19 cellular contexts compared by ENCODE assay signal in genomic region chr6:170281331-170282292, GRCh38. TPM values are rescaled to one million over a fixed set of nuclear protein-coding genes. Genes with fewer than 3 reads are reported as not detected.
DNase-seq lines count a peak whose midpoint lies in the region; FAIRE-seq and TF ChIP-seq lines count a peak whose summit lies in the region.
"Had no signal": no experiment of that assay in that cellular context is flagged by ENCODE, and none has a peak within 500 bp of the region (broad histone marks: within the 10 kb centered on the region; RNA-seq: fewer than 3 reads in every experiment).

No MANE protein-coding gene starts in this region.

- H3K9me3 ChIP-seq in Karpas-422 (ENCODE audit: low read length) (no peaks in the 10 kb centered on the region), kidney (ENCODE audit: control insufficient read depth in 1 of 2, low read length in 2 of 2) (no peaks in the 10 kb centered on the region), spleen (no peaks in the 10 kb centered on the region)
- H3K9me3 ChIP-seq: heart left ventricle, vagina had no signal

- H3K4me1 ChIP-seq in Karpas-422 (ENCODE audit: low read length) (peaks cover 20% of the 10 kb centered on the region), kidney (ENCODE audit: control insufficient read depth in 1 of 2, insufficient read depth in 1 of 2, low read depth in 1 of 2, low read length in 2 of 2) (peaks cover 8% of the 10 kb centered on the region in 2 donors), spleen (peaks cover 20 to 70% (median 40%) of the 10 kb centered on the region in 6 donors)

- intact Hi-C loops in kidney (cut with DNase I) (no loop called here), spleen (cut with DNase I; ENCODE audit: low total_unique reads) (no loop called here)

- H3K27ac ChIP-seq in Karpas-422 (ENCODE audit: low read length), result no peak overlapping the region
- no peak overlapping the region for H3K27ac ChIP-seq in kidney (ENCODE audit: low read depth in 2 of 2, low read length in 2 of 2)
- peak overlapping the region in 5 of 8 donors; percentile 6 to 76 (median 62) for H3K27ac ChIP-seq in spleen
- H3K27ac ChIP-seq in RWPE1, result no peak overlapping the region

- H3K4me3 ChIP-seq in Karpas-422 (ENCODE audit: low read length), result peak overlapping the region; percentile 58; the same call in 1 of the 2 replicates
- H3K4me3 ChIP-seq in kidney (ENCODE audit: low read length in 2 of 2), result no peak overlapping the region
- no peak overlapping the region for H3K4me3 ChIP-seq in spleen
- H3K4me3 ChIP-seq: lung had no signal

- H3K27me3 ChIP-seq in Karpas-422 (ENCODE audit: low read length) (no peaks in the 10 kb centered on the region), spleen (replicated peaks in 1 of 7) (peaks cover 0 to 53% (median 5%) of the 10 kb centered on the region in 7 donors)
- H3K27me3 ChIP-seq: vagina had no signal

- no peak for TF ChIP-seq POLR2A in spleen (IDR thresholded peaks at IDR 0.05)

- POLR2A ChIA-PET in RWPE1 (lab: Yijun Ruan, JAX; ENCODE audit: low non-redundant PET), result no interaction called here

- peak; percentile 24 for DNase-seq in activated T-cell treated with anti-CD3 and anti-CD28 coated beads, Interleukin-2, amount 50 U/mL, for 24 hours
- no peak for DNase-seq in activated T-cell treated with anti-CD3 and anti-CD28 coated beads for 4 hours
- DNase-seq in Karpas-422, result no peak
- peak; percentile 63 for DNase-seq in kidney
- DNase-seq in spleen, result peak; percentile 79
- no peak for DNase-seq in NCI-H526 treated with DMSO at 0.1 percent for 48 hours (lab: John Stamatoyannopoulos, UW)
- no peak for DNase-seq in HPDE6-E6E7 (ENCODE audit: extremely low spot score)
- DNase-seq in RWPE1 (ENCODE audit: low spot score), result no peak
- DNase-seq: ACHN; activated CD4-positive, alpha-beta memory T cell treated with anti-CD3 and anti-CD28 coated beads for 36 hours; activated T-cell treated with anti-CD3 and anti-CD28 coated beads, Interleukin-2, amount 50 U/mL, for 48 hours; cortex of kidney; DND-41; NCI-H187; stimulated activated CD4-positive, alpha-beta T cell treated with anti-CD3 and anti-CD28 coated beads, Interleukin-4, amount 100 ng/mL, for 24 hours had no signal

- no peaks in the 10 kb centered on the region for H3K79me2 ChIP-seq in Karpas-422 (ENCODE audit: low read length)

- no peak for FAIRE-seq in kidney (lab: Jason Lieb, UNC)

- no peak overlapping the region for H2AFZ ChIP-seq in Karpas-422 (ENCODE audit: low read length)

- H3K9ac ChIP-seq in Karpas-422 (ENCODE audit: low read length), result no peak overlapping the region
- no peak overlapping the region for H3K9ac ChIP-seq in kidney (ENCODE audit: low read length in 2 of 2)

- H3K9me3 Mint-ChIP-seq in activated T-cell treated with anti-CD3 and anti-CD28 coated beads, Interleukin-2, amount 50 U/mL, for 24 hours, result no peaks in the 10 kb centered on the region
- H3K9me3 Mint-ChIP-seq: activated CD4-positive, alpha-beta memory T cell treated with anti-CD3 and anti-CD28 coated beads for 36 hours had no signal

- peak overlapping the region; percentile 66 for H3K4me3 Mint-ChIP-seq in activated T-cell treated with anti-CD3 and anti-CD28 coated beads, Interleukin-2, amount 50 U/mL, for 24 hours

- H4K20me1 ChIP-seq in Karpas-422 (ENCODE audit: insufficient read depth, low read depth, low read length), result no peaks in the 10 kb centered on the region

- peak overlapping the region; percentile 68 for H3K4me2 ChIP-seq in Karpas-422 (ENCODE audit: low read depth, low read length, poor library complexity, severe bottlenecking)

- H3K9me2 ChIP-seq in Karpas-422 (replicated peaks; ENCODE audit: insufficient read depth, low read length), result no peaks in the 10 kb centered on the region

- peaks cover 34% of the 10 kb centered on the region for H3K4me1 Mint-ChIP-seq in activated T-cell treated with anti-CD3 and anti-CD28 coated beads, Interleukin-2, amount 50 U/mL, for 24 hours (ENCODE audit: low read depth)

- no peak overlapping the region for H3K27ac Mint-ChIP-seq in activated T-cell treated with anti-CD3 and anti-CD28 coated beads, Interleukin-2, amount 50 U/mL, for 24 hours
- H3K27ac Mint-ChIP-seq: activated CD4-positive, alpha-beta memory T cell treated with anti-CD3 and anti-CD28 coated beads for 36 hours had no signal

- H3K36me3 ChIP-seq in Karpas-422 (ENCODE audit: insufficient read depth, low read length) (no peaks in the 10 kb centered on the region), kidney (ENCODE audit: control insufficient read depth in 1 of 2, insufficient read depth in 2 of 2, low read length in 2 of 2) (no peaks in the 10 kb centered on the region), spleen (peaks cover 0 to 53% (median 24%) of the 10 kb centered on the region in 6 donors)

- H3K36me3 Mint-ChIP-seq in activated T-cell treated with anti-CD3 and anti-CD28 coated beads, Interleukin-2, amount 50 U/mL, for 24 hours (ENCODE audit: low read depth), result no peaks in the 10 kb centered on the region
- H3K36me3 Mint-ChIP-seq: activated CD4-positive, alpha-beta memory T cell treated with anti-CD3 and anti-CD28 coated beads for 36 hours had no signal

- TF ChIP-seq CTCF in kidney (IDR thresholded peaks at IDR 0.05; ENCODE audit: borderline replicate concordance, extremely low read depth, insufficient read depth), result no peak
- TF ChIP-seq CTCF in spleen (IDR thresholded peaks at IDR 0.05 in 8 of 11, conservative IDR thresholded peaks at IDR 0.05 in 3 of 11), result no peak
- TF ChIP-seq CTCF in RWPE1 (conservative IDR thresholded peaks at IDR 0.05; ENCODE audit: low read depth), result no peak

- 86 to 93% (median 88%) methylated on average over 46 to 48 of the region's 48 CpGs for WGBS in spleen, 5 donors

- H3K27me3 Mint-ChIP-seq in activated T-cell treated with anti-CD3 and anti-CD28 coated beads, Interleukin-2, amount 50 U/mL, for 24 hours, result peaks cover 19% of the 10 kb centered on the region

- CTCF ChIA-PET in RWPE1 (lab: Yijun Ruan, JAX), result no interaction called here

RNA-seq across cellular contexts. Expression of gene DLL1, which starts 9.3 kb away (rescaled TPM):
- 0.18 and 0.26 TPM in 2 replicates for total RNA-seq in Karpas-422 (2014; rRNA removed; shearing (Covaris generic); ENCODE audit: low replicate concordance)
- total RNA-seq in kidney (11.9 TPM), spleen (100 to 1,000 TPM in 2 of 7 donors, 10 to 100 TPM in 5; 34.7 to 119 (median 79.8) TPM)
- polyA plus RNA-seq in kidney (ENCODE audit: insufficient read depth, low read depth, low replicate concordance) (4.5 TPM), spleen (10 to 100 TPM; 12.6 to 30.3 (median 15.0) TPM)
- total RNA-seq: T-helper 1 cell treated with Interleukin-12 subunit alpha and Interleukin-12 subunit beta and Interleukin-4 antibody, amounts not matched to agents 30 ng/mL and 1 ng/mL, for 36 hours had no signal

RNA-seq across cellular contexts. Expression of gene FAM120B, which starts 24.9 kb away (rescaled TPM):
- total RNA-seq in Karpas-422 (2014; rRNA removed; shearing (Covaris generic); ENCODE audit: low replicate concordance), result 22.4 and 32.1 TPM in 2 replicates
- total RNA-seq in kidney (34.8 TPM), spleen (10 to 100 TPM; 24.8 to 41.2 (median 27.4) TPM)
- polyA plus RNA-seq in kidney (ENCODE audit: insufficient read depth, low read depth, low replicate concordance) (16.5 TPM), spleen (1 to 10 TPM; 7.6 to 8.7 (median 8.5) TPM)

Comparison
In these comparisons a context has a peak if more than half of its experiments do, and no peak if none do; other contexts are left out.
1. DNase-seq: peak in activated T-cell treated with anti-CD3 and anti-CD28 coated beads, Interleukin-2, amount 50 U/mL, for 24 hours (single experiment), kidney (single experiment) and spleen (single experiment); none in activated T-cell treated with anti-CD3 and anti-CD28 coated beads for 4 hours (single experiment), Karpas-422 (single experiment), NCI-H526 treated with DMSO at 0.1 percent for 48 hours (single experiment), HPDE6-E6E7 (single experiment) and RWPE1 (single experiment).
2. H3K27ac ChIP-seq: peak in spleen (5 of 8); none in Karpas-422 (single experiment), kidney (0 of 2) and RWPE1 (single experiment).
3. RNA of gene DLL1, which starts 9.3 kb away (total RNA-seq): 34.7 to 119 TPM in spleen and 11.9 TPM in kidney (single experiment); 0.18 to 0.26 TPM in Karpas-422; every median in the first group is over 10 times any median in the second.